ENCODE assay signal across 9 cellular contexts in genomic region chr6:137081997-137082396, GRCh38. TPM values are rescaled to one million over a fixed set of nuclear protein-coding genes. Genes with fewer than 3 reads are reported as not detected.
"Had no signal": no experiment of that assay in that cellular context is flagged by ENCODE, and none has a peak within 500 bp of the region (broad histone marks: within the 10 kb centered on the region; RNA-seq: fewer than 3 reads in every experiment).

No MANE protein-coding gene starts in this region.

- DNase-seq: GDM1, GF-D8 had no signal

- ATAC-seq: GM12878 had no signal

- H3K4me3 ChIP-seq: GM12878 had no signal

- FAIRE-seq: G401.6, GM12878, GM12891, GM12892, GM18507, GM19239 had no signal

RNA-seq across cellular contexts. Expression of gene IL20RA, which starts 37.2 kb away (rescaled TPM):
- total RNA-seq: G401 had no signal
